In genomic region chr14:62062645-62063044, GRCh38 we compare ENCODE assay signal across 31 cellular contexts.
"Had no signal": no experiment of that assay in that cellular context is flagged by ENCODE, and none has a peak within 500 bp of the region (broad histone marks: within the 10 kb centered on the region; RNA-seq: fewer than 3 reads in every experiment).

No MANE protein-coding gene starts in this region.

- H3K4me1 Mint-ChIP-seq: activated naive CD4-positive, alpha-beta T cell treated with anti-CD3 and anti-CD28 coated beads, Interleukin-2, amount 50 U/mL, for 24 hours; activated naive CD8-positive, alpha-beta T cell treated with anti-CD3 and anti-CD28 coated beads, Interleukin-2, amount 50 U/mL, for 24 hours had no signal

- DNase-seq: activated CD4-positive, alpha-beta T cell treated with anti-CD3 and anti-CD28 coated beads for 48 hours; activated CD4-positive, alpha-beta T cell treated with anti-CD3 and anti-CD28 coated beads, Interleukin-2, amount 50 U/mL, for 4 hours; activated CD4-positive, CD25-positive, alpha-beta regulatory T cell treated with anti-CD3 and anti-CD28 coated beads, Interleukin-2, amount 50 U/mL, for 72 hours; activated CD8-positive, alpha-beta memory T cell treated with anti-CD3 and anti-CD28 coated beads, Interleukin-2, amount 50 U/mL, for 48 hours; activated CD8-positive, alpha-beta T cell treated with anti-CD3 and anti-CD28 coated beads, Interleukin-2, amount 10 ng/mL, durations not matched to agents 7 days and 5 days; activated effector memory CD4-positive, alpha-beta T cell treated with Interleukin-2 at 50 U/mL for 16 hours; activated naive CD4-positive, alpha-beta T cell; activated naive CD8-positive, alpha-beta T cell treated with anti-CD3 and anti-CD28 coated beads, Interleukin-2, amount 50 U/mL, for 24 hours; activated T-cell treated with anti-CD3 and anti-CD28 coated beads, Interleukin-2, amount 50 U/mL, for 1 hour; amniotic stem cell; body of pancreas; central memory CD4-positive, alpha-beta T cell; MM.1S; NCI-H1105; NCI-H1436; NCI-H1694 treated with DMSO at 0.1 percent for 48 hours; NCI-H2029 treated with DMSO at 0.1 percent for 48 hours; NCI-H446 treated with DMSO at 0.1 percent for 48 hours; NCI-H526; NCI-H774; Peyer's patch; Right ventricle myocardium superior; SJCRH30; SK-N-SH; SW 1271 had no signal

- H3K9me3 Mint-ChIP-seq: activated naive CD4-positive, alpha-beta T cell treated with anti-CD3 and anti-CD28 coated beads, Interleukin-2, amount 50 U/mL, for 24 hours; activated naive CD8-positive, alpha-beta T cell treated with anti-CD3 and anti-CD28 coated beads, Interleukin-2, amount 50 U/mL, for 24 hours; activated T-helper 1 cell treated with anti-CD3 and anti-CD28 coated beads, Interleukin-12 subunit alpha, Interleukin-12 subunit beta, Interleukin-2, Interleukin-4 antibody, amounts not matched to agents 30 ng/mL and 10 ng/mL and 1 ng/mL, durations not matched to agents 14 hours and 24 hours and 36 hours; T-helper 2 cell treated with Interferon-gamma antibody and Interleukin-4, amounts not matched to agents 5 μg/mL and 100 μg/mL, for 36 hours had no signal

- H3K4me1 ChIP-seq: ascending aorta, body of pancreas, Peyer's patch, SJCRH30 had no signal

- H3K27ac Mint-ChIP-seq: activated CD8-positive, alpha-beta T cell treated with anti-CD3 and anti-CD28 coated beads, Interleukin-2, amount 10 ng/mL, durations not matched to agents 7 days and 5 days; activated naive CD4-positive, alpha-beta T cell treated with anti-CD3 and anti-CD28 coated beads, Interleukin-2, amount 50 U/mL, for 24 hours; activated naive CD8-positive, alpha-beta T cell treated with anti-CD3 and anti-CD28 coated beads, Interleukin-2, amount 50 U/mL, for 24 hours; activated T-helper 1 cell treated with anti-CD3 and anti-CD28 coated beads, Interleukin-12 subunit alpha, Interleukin-12 subunit beta, Interleukin-2, Interleukin-4 antibody, amounts not matched to agents 30 ng/mL and 10 ng/mL and 1 ng/mL, durations not matched to agents 14 hours and 24 hours and 36 hours; T-helper 2 cell treated with Interferon-gamma antibody and Interleukin-4, amounts not matched to agents 5 μg/mL and 100 μg/mL, for 36 hours had no signal

- ATAC-seq: activated CD8-positive, alpha-beta T cell treated with anti-CD3 and anti-CD28 coated beads, Interleukin-2, amount 10 ng/mL, durations not matched to agents 7 days and 5 days; activated naive CD8-positive, alpha-beta T cell treated with anti-CD3 and anti-CD28 coated beads, Interleukin-2, amount 50 U/mL, for 24 hours; body of pancreas had no signal

- FAIRE-seq: bronchial epithelial cell had no signal

- H3K36me3 Mint-ChIP-seq: activated naive CD4-positive, alpha-beta T cell treated with anti-CD3 and anti-CD28 coated beads, Interleukin-2, amount 50 U/mL, for 24 hours had no signal

- H3K4me3 Mint-ChIP-seq: activated CD8-positive, alpha-beta T cell treated with anti-CD3 and anti-CD28 coated beads, Interleukin-2, amount 10 ng/mL, durations not matched to agents 7 days and 5 days; activated naive CD4-positive, alpha-beta T cell treated with anti-CD3 and anti-CD28 coated beads, Interleukin-2, amount 50 U/mL, for 24 hours; activated naive CD8-positive, alpha-beta T cell treated with anti-CD3 and anti-CD28 coated beads, Interleukin-2, amount 50 U/mL, for 24 hours; activated T-helper 1 cell treated with anti-CD3 and anti-CD28 coated beads, Interleukin-12 subunit alpha, Interleukin-12 subunit beta, Interleukin-2, Interleukin-4 antibody, amounts not matched to agents 30 ng/mL and 10 ng/mL and 1 ng/mL, durations not matched to agents 14 hours and 24 hours and 36 hours; T-helper 2 cell treated with Interferon-gamma antibody and Interleukin-4, amounts not matched to agents 5 μg/mL and 100 μg/mL, for 36 hours had no signal

- H3K4me3 ChIP-seq: ascending aorta, body of pancreas, Peyer's patch, SJCRH30 had no signal

- H3K9me3 ChIP-seq: ascending aorta, body of pancreas, Peyer's patch, SJCRH30, SK-N-SH had no signal

- H3K27me3 ChIP-seq: ascending aorta, body of pancreas, Peyer's patch had no signal

- H3K4me2 ChIP-seq: SK-N-SH had no signal

- H3K36me3 ChIP-seq: ascending aorta, Peyer's patch, SJCRH30 had no signal

- H3K27ac ChIP-seq: ascending aorta, body of pancreas, Peyer's patch, RWPE1, SJCRH30 had no signal

- H3K9ac ChIP-seq: SK-N-SH had no signal
